8 cellular contexts compared by ENCODE assay signal in genomic region chr6:43076093-43076927, GRCh38. TPM values are rescaled to one million over a fixed set of nuclear protein-coding genes. Genes with fewer than 3 reads are reported as not detected.
DNase-seq lines count a peak whose midpoint lies in the region; ATAC-seq, FAIRE-seq and TF ChIP-seq lines count a peak whose summit lies in the region.

PTK7 (plus strand) TSS chr6:43076314; CDS start chr6:43076489, 175 bp downstream.

- no peaks in the 10 kb centered on the region for H3K9me3 ChIP-seq in CD4-positive, CD25-positive, alpha-beta regulatory T cell (ENCODE audit: control insufficient read depth in 2 of 2, low read length in 2 of 2)
- no peaks in the 10 kb centered on the region for H3K9me3 ChIP-seq in breast epithelium

- TF ChIP-seq CTCF in breast epithelium (IDR thresholded peaks at IDR 0.05): no peak

- no peak within 1 kb of the TSS for H3K27ac ChIP-seq in CD4-positive, CD25-positive, alpha-beta regulatory T cell (ENCODE audit: insufficient read depth, low read length, poor library complexity, severe bottlenecking)
- peak within 1 kb of the TSS; percentile 82 to 89 for H3K27ac ChIP-seq in breast epithelium

- intact Hi-C loops in breast epithelium (cut with DNase I; ENCODE audit: low total_unique reads): no loop called here

- peaks cover 0 to 3% (median 0%) of the 10 kb centered on the region in 7 donors for H3K9me3 Mint-ChIP-seq in CD4-positive, CD25-positive, alpha-beta regulatory T cell

- H3K4me3 Mint-ChIP-seq in CD4-positive, CD25-positive, alpha-beta regulatory T cell: peak within 1 kb of the TSS in 3 of 4 donors; percentile 39 to 54 (median 44)

- H3K4me1 Mint-ChIP-seq in CD4-positive, CD25-positive, alpha-beta regulatory T cell: peaks cover 0 to 14% (median 5%) of the 10 kb centered on the region in 4 donors

- H3K4me3 ChIP-seq in CD4-positive, CD25-positive, alpha-beta regulatory T cell (ENCODE audit: low read depth, low read length): no peak within 1 kb of the TSS
- peak within 1 kb of the TSS; percentile 50 to 88 (median 85) for H3K4me3 ChIP-seq in breast epithelium

- H3K4me1 ChIP-seq in CD4-positive, CD25-positive, alpha-beta regulatory T cell (ENCODE audit: control insufficient read depth, insufficient read depth, low read length, poor library complexity, severe bottlenecking): peaks cover 17% of the 10 kb centered on the region
- H3K4me1 ChIP-seq in breast epithelium: peaks cover 0 to 3% of the 10 kb centered on the region in 2 donors

- no peak for TF ChIP-seq POLR2A in breast epithelium (IDR thresholded peaks at IDR 0.05)

- no peak within 1 kb of the TSS for H3K27ac Mint-ChIP-seq in CD4-positive, CD25-positive, alpha-beta regulatory T cell

- peak in 1 of 3 donors; percentile 32 for DNase-seq in CD4-positive, CD25-positive, alpha-beta regulatory T cell
- DNase-seq in RKO (ENCODE audit: low spot score) (peak; percentile 51), breast epithelium (ENCODE audit: low spot score in 2 of 2) (peak; percentile 56 to 65), islet precursor cell (peak; percentile 94), GM19239 (ENCODE audit: insufficient read length, low spot score) (no peak)
- DNase-seq in stimulated activated CD4-positive, alpha-beta T cell treated with anti-CD3 and anti-CD28 coated beads, Interleukin-1b, Interleukin-23, amount 100 ng/mL, for 4 hours (ENCODE audit: low read depth in 2 of 2): peak; percentile 34 to 46

- peak; percentile 36 to 57 for ATAC-seq in CD4-positive, CD25-positive, alpha-beta regulatory T cell (ENCODE audit: low read depth in 2 of 2)
- ATAC-seq in HG02759 (IDR thresholded peaks at IDR 0.05; ENCODE audit: unreplicated experiment) (peak; percentile 53), HG02938 (IDR thresholded peaks at IDR 0.05; ENCODE audit: unreplicated experiment) (no peak)

- H3K27me3 ChIP-seq in CD4-positive, CD25-positive, alpha-beta regulatory T cell (ENCODE audit: control insufficient read depth, insufficient read depth, low read length): peaks cover 17% of the 10 kb centered on the region
- no peaks in the 10 kb centered on the region for H3K27me3 ChIP-seq in breast epithelium

- FAIRE-seq in GM19239 (lab: Jason Lieb, UNC): no peak

- peaks cover 24% of the 10 kb centered on the region for H3K36me3 Mint-ChIP-seq in CD4-positive, CD25-positive, alpha-beta regulatory T cell

- peaks cover 70% of the 10 kb centered on the region for H3K27me3 Mint-ChIP-seq in CD4-positive, CD25-positive, alpha-beta regulatory T cell

- peaks cover 2% of the 10 kb centered on the region for H3K36me3 ChIP-seq in CD4-positive, CD25-positive, alpha-beta regulatory T cell (ENCODE audit: control insufficient read depth, insufficient read depth, low read length)
- H3K36me3 ChIP-seq in breast epithelium: no peaks in the 10 kb centered on the region

RNA-seq across cellular contexts. Expression of gene PTK7, which starts in this region (rescaled TPM):
- 2.3 TPM for total RNA-seq in CD4-positive, CD25-positive, alpha-beta regulatory T cell
- under 1 TPM in 1 of 4 donors, not detected in 3; 0.25 TPM for polyA plus RNA-seq in CD4-positive, CD25-positive, alpha-beta regulatory T cell
- 10 to 100 TPM in 2 of 3 donors, 1 to 10 TPM in 1; 7.0 to 57.1 (median 52.1) TPM for total RNA-seq in breast epithelium
